ENCODE assay signal across 1 cellular context in the genomic region with DNA sequence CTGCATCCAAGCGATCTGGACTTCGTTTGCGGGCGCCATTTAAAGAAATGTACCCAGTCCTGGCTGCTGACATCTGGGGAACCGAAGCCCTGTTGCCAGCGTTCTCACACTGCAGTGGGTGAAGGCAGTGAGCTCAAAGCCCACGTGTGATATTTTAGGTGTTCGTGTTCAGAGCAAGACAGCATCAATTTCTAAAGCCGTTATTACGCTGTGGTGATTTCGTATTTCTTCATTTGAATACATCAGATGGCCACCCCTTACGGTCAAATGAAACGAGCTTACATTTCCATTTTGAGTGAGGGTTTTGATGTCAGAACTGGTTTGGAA.
TF ChIP-seq lines count a peak whose summit lies in the region.

No MANE protein-coding gene starts in this region.

TF ChIP-seq in HCT116, 20 proteins besides CTCF, POLR2A, EP300 and RAD21 (continued from another document):
- TF ChIP-seq, protein P1, sequence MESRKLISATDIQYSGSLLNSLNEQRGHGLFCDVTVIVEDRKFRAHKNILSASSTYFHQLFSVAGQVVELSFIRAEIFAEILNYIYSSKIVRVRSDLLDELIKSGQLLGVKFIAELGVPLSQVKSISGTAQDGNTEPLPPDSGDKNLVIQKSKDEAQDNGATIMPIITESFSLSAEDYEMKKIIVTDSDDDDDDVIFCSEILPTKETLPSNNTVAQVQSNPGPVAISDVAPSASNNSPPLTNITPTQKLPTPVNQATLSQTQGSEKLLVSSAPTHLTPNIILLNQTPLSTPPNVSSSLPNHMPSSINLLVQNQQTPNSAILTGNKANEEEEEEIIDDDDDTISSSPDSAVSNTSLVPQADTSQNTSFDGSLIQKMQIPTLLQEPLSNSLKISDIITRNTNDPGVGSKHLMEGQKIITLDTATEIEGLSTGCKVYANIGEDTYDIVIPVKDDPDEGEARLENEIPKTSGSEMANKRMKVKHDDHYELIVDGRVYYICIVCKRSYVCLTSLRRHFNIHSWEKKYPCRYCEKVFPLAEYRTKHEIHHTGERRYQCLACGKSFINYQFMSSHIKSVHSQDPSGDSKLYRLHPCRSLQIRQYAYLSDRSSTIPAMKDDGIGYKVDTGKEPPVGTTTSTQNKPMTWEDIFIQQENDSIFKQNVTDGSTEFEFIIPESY (IDR thresholded peaks at IDR 0.05; ENCODE audit: extremely low read depth, insufficient replicate concordance, low read length), result no peak
- TF ChIP-seq CBX3 (IDR thresholded peaks at IDR 0.05; ENCODE audit: low read depth), result no peak
- TF ChIP-seq FOSL1 (IDR thresholded peaks at IDR 0.05; ENCODE audit: low read depth), result no peak
- TF ChIP-seq SP1 (IDR thresholded peaks at IDR 0.05; ENCODE audit: low read depth), result no peak
- TF ChIP-seq CEBPB (IDR thresholded peaks at IDR 0.05; ENCODE audit: low read depth), result no peak
- no peak for TF ChIP-seq TCF7L2 (IDR thresholded peaks at IDR 0.05; ENCODE audit: borderline replicate concordance, extremely low read depth, insufficient read depth, insufficient read length)
- no peak for TF ChIP-seq YY1 (IDR thresholded peaks at IDR 0.05; ENCODE audit: extremely low read depth, insufficient replicate concordance, low read depth, low read length)
- TF ChIP-seq, protein P2, sequence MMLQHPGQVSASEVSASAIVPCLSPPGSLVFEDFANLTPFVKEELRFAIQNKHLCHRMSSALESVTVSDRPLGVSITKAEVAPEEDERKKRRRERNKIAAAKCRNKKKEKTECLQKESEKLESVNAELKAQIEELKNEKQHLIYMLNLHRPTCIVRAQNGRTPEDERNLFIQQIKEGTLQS (IDR thresholded peaks at IDR 0.05), result no peak
- no peak for TF ChIP-seq SRF (IDR thresholded peaks at IDR 0.05; ENCODE audit: low read depth)
- TF ChIP-seq EGR1 (IDR thresholded peaks at IDR 0.05; ENCODE audit: low read depth), result no peak
- no peak for TF ChIP-seq ZNF274 (IDR thresholded peaks at IDR 0.05; ENCODE audit: low read depth, low read length)
- TF ChIP-seq, protein P3, sequence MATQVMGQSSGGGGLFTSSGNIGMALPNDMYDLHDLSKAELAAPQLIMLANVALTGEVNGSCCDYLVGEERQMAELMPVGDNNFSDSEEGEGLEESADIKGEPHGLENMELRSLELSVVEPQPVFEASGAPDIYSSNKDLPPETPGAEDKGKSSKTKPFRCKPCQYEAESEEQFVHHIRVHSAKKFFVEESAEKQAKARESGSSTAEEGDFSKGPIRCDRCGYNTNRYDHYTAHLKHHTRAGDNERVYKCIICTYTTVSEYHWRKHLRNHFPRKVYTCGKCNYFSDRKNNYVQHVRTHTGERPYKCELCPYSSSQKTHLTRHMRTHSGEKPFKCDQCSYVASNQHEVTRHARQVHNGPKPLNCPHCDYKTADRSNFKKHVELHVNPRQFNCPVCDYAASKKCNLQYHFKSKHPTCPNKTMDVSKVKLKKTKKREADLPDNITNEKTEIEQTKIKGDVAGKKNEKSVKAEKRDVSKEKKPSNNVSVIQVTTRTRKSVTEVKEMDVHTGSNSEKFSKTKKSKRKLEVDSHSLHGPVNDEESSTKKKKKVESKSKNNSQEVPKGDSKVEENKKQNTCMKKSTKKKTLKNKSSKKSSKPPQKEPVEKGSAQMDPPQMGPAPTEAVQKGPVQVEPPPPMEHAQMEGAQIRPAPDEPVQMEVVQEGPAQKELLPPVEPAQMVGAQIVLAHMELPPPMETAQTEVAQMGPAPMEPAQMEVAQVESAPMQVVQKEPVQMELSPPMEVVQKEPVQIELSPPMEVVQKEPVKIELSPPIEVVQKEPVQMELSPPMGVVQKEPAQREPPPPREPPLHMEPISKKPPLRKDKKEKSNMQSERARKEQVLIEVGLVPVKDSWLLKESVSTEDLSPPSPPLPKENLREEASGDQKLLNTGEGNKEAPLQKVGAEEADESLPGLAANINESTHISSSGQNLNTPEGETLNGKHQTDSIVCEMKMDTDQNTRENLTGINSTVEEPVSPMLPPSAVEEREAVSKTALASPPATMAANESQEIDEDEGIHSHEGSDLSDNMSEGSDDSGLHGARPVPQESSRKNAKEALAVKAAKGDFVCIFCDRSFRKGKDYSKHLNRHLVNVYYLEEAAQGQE (IDR thresholded peaks at IDR 0.05; ENCODE audit: low read depth), result no peak
- TF ChIP-seq JUND (IDR thresholded peaks at IDR 0.05), result no peak
